ENCODE assay signal across 17 cellular contexts in genomic region chr9:135220601-135221575, GRCh38.
DNase-seq lines count a peak whose midpoint lies in the region; ATAC-seq, FAIRE-seq and TF ChIP-seq lines count a peak whose summit lies in the region.
"Had no signal": no experiment of that assay in that cellular context is flagged by ENCODE, and none has a peak within 500 bp of the region (broad histone marks: within the 10 kb centered on the region; RNA-seq: fewer than 3 reads in every experiment).

No MANE protein-coding gene starts in this region.

- no peak overlapping the region; a peak in 1 of 5 replicates for H3K4me3 Mint-ChIP-seq in H9
- H3K4me3 Mint-ChIP-seq in chondrocyte (ENCODE audit: unreplicated experiment) = no peak overlapping the region
- H3K4me3 Mint-ChIP-seq: CD8-positive, alpha-beta memory T cell had no signal

- no peak overlapping the region for H3K56ac ChIP-seq in H9 (ENCODE audit: insufficient read length, low read depth, low read length)

- WGBS in H9 (ENCODE audit: extremely low coverage, insufficient read length, low lambda C conversion rate) = no CpG with 5 or more reads among the region's 28 CpGs

- H3K4ac ChIP-seq in H9 (ENCODE audit: low read depth, low read length) = no peak overlapping the region

- H3K36me3 Mint-ChIP-seq in H9 (ENCODE audit: insufficient read depth in 1 of 3, low read depth in 3 of 3) = no peaks in the 10 kb centered on the region; a peak in 1 of 7 replicates
- no peaks in the 10 kb centered on the region for H3K36me3 Mint-ChIP-seq in chondrocyte (ENCODE audit: low read depth)
- H3K36me3 Mint-ChIP-seq: CD8-positive, alpha-beta memory T cell had no signal

- H3K27me3 Mint-ChIP-seq in H9 (ENCODE audit: low read depth) (peaks cover 1% of the 10 kb centered on the region; the same call in 1 of the 2 replicates), chondrocyte (ENCODE audit: low read depth) (peaks cover 26% of the 10 kb centered on the region)

- H4K91ac ChIP-seq in H9 (ENCODE audit: insufficient read length, low read depth, low read length) = no peak overlapping the region

- TF ChIP-seq CTCF in H9 (conservative IDR thresholded peaks at IDR 0.05) (no peak), chondrocyte (IDR thresholded peaks at IDR 0.05) (no peak)

- H2BK15ac ChIP-seq in H9 (ENCODE audit: low read depth, low read length) = no peak overlapping the region

- ATAC-seq in GM18517 (IDR thresholded peaks at IDR 0.05; ENCODE audit: unreplicated experiment) (no peak), HG03469 (IDR thresholded peaks at IDR 0.05; ENCODE audit: unreplicated experiment) (no peak)

- H3K23me2 ChIP-seq in H9 (ENCODE audit: insufficient read length, low read depth, low read length, poor library complexity, severe bottlenecking) = no peaks in the 10 kb centered on the region

- no peak overlapping the region for H3K23ac ChIP-seq in H9 (ENCODE audit: insufficient read length, low read depth, low read length)

- no peak overlapping the region for H3K14ac ChIP-seq in H9 (ENCODE audit: insufficient read depth, low read length)

- peak overlapping the region; percentile 11; the same call in 1 of the 2 replicates for H3K9ac ChIP-seq in BLaER1
- H3K9ac ChIP-seq in H9 (ENCODE audit: extremely low read depth, insufficient read length, low read length) = no peak overlapping the region
- H3K9ac ChIP-seq: SK-N-SH had no signal

- H2BK20ac ChIP-seq in H9 (ENCODE audit: low read depth, low read length, poor library complexity, severe bottlenecking) = no peak overlapping the region

- no peak overlapping the region for H2AFZ ChIP-seq in H9 (ENCODE audit: low read length)
- H2AFZ ChIP-seq: PC-9 had no signal

- no peak overlapping the region for H2BK5ac ChIP-seq in H9 (ENCODE audit: insufficient read length, low read length)

- no peaks in the 10 kb centered on the region for H3K79me2 ChIP-seq in H9 (ENCODE audit: insufficient read depth, low read length)

- H4K20me1 ChIP-seq in BLaER1 (no peaks in the 10 kb centered on the region), H9 (ENCODE audit: control insufficient read depth, insufficient read depth, insufficient read length) (no peaks in the 10 kb centered on the region)

- H2BK120ac ChIP-seq in H9 (ENCODE audit: low read depth, low read length, poor library complexity, severe bottlenecking) = no peak overlapping the region

- H3K4me1 Mint-ChIP-seq in H9 (peaks cover 48 to 55% of the 10 kb centered on the region in 2 experiments), chondrocyte (ENCODE audit: low read depth) (no peaks in the 10 kb centered on the region)
- H3K4me1 Mint-ChIP-seq: CD8-positive, alpha-beta memory T cell had no signal

- H4K8ac ChIP-seq in H9 (replicated peaks; ENCODE audit: insufficient read length, low read depth, low read length) = no peak overlapping the region

- no peak overlapping the region for H3T11ph ChIP-seq in H9 (ENCODE audit: low read length)

- H3K36me3 ChIP-seq in BLaER1 = no peaks in the 10 kb centered on the region

- H3K9me3 Mint-ChIP-seq in H9 (no peaks in the 10 kb centered on the region; a peak in 1 of 5 replicates), chondrocyte (ENCODE audit: low read depth) (no peaks in the 10 kb centered on the region)
- H3K9me3 Mint-ChIP-seq: CD8-positive, alpha-beta memory T cell had no signal

- H3K4me3 ChIP-seq in BLaER1 = no peak overlapping the region
- H3K4me3 ChIP-seq: PC-9 had no signal

- H3K79me1 ChIP-seq in H9 (ENCODE audit: insufficient read depth, low read depth, low read length, poor library complexity, severe bottlenecking) = no peaks in the 10 kb centered on the region

- H4K5ac ChIP-seq in H9 (ENCODE audit: insufficient read length, low read depth, low read length) = no peak overlapping the region

- peak overlapping the region; percentile 60; the same call in 1 of the 2 replicates for H3K27ac ChIP-seq in BLaER1
- H3K27ac ChIP-seq in H9 (ENCODE audit: insufficient read length, low read depth, low read length) = no peak overlapping the region
- H3K27ac ChIP-seq: PC-9 had no signal

- no peak overlapping the region for H3K18ac ChIP-seq in H9 (ENCODE audit: insufficient read length, low read depth, low read length)

- H3K4me2 ChIP-seq in BLaER1 (peak overlapping the region; percentile 93), H9 (ENCODE audit: insufficient read depth, insufficient read length, low read length) (no peak overlapping the region)
- H3K4me2 ChIP-seq: PC-9, SK-N-SH had no signal

- no peak overlapping the region for H2BK12ac ChIP-seq in H9 (ENCODE audit: insufficient read length, low read depth, low read length)

- H3K27ac Mint-ChIP-seq in H9 (peak overlapping the region in 1 of 3 experiments; percentile 61; a peak in 2 of 7 replicates), chondrocyte (ENCODE audit: unreplicated experiment) (no peak overlapping the region)
- H3K27ac Mint-ChIP-seq: CD8-positive, alpha-beta memory T cell had no signal

- H3K4me1 ChIP-seq in BLaER1 (peaks cover 97% of the 10 kb centered on the region), H9 (ENCODE audit: insufficient read depth, low read length) (peaks cover 8% of the 10 kb centered on the region; the same call in 1 of the 2 replicates)

- FAIRE-seq in HTR-8/SVneo (lab: Jason Lieb, UNC) = no peak

- H3K9me3 ChIP-seq in BLaER1 (no peaks in the 10 kb centered on the region), H9 (ENCODE audit: control insufficient read depth, low read depth, low read length) (no peaks in the 10 kb centered on the region)
- H3K9me3 ChIP-seq: SK-N-SH had no signal

- intact Hi-C loops in posterior vena cava (cut with DNase I) = loop anchor here in 1 of 2 donors (10.0 kb wide), 1 partner anchor 74 kb away; no protein-coding TSS in a partner anchor

- H2AK5ac ChIP-seq in H9 (ENCODE audit: insufficient read length, low read length) = no peak overlapping the region

- no peaks in the 10 kb centered on the region for H3K27me3 ChIP-seq in BLaER1
- H3K27me3 ChIP-seq in H9 (ENCODE audit: insufficient read depth, low read length) = no peaks in the 10 kb centered on the region

- DNase-seq in H9 (peak; percentile 22), chondrocyte (ENCODE audit: low spot score) (peak; percentile 76), posterior vena cava (ENCODE audit: low spot score) (peak; percentile 71), NCI-H2227 (lab: John Stamatoyannopoulos, UW; ENCODE audit: unreplicated experiment) (no peak), HTR-8/SVneo (ENCODE audit: insufficient read length, low spot score) (no peak)
- DNase-seq: ACHN, DMS 273 treated with DMSO at 0.1 percent for 48 hours, NCI-H1105 treated with DMSO at 0.1 percent for 48 hours, NCI-H187 treated with DMSO at 0.1 percent for 48 hours, NCI-H2171, NCI-H774, PC-9, SK-N-SH had no signal

Comparison
In these comparisons a context has a peak if more than half of its experiments do, and no peak if none do; other contexts are left out.
1. DNase-seq: peak in H9 (single experiment), chondrocyte (single experiment) and posterior vena cava (single experiment); none in NCI-H2227 (single experiment) and HTR-8/SVneo (single experiment).